ENCODE assay signal across 8 cellular contexts in genomic region chr1:203338335-203339036, GRCh38. TPM values are rescaled to one million over a fixed set of nuclear protein-coding genes. Genes with fewer than 3 reads are reported as not detected.
A peak's percentile ranks its signal among the peaks of the same experiment; 100 is the strongest.
DNase-seq lines count a peak whose midpoint lies in the region; ATAC-seq, FAIRE-seq and TF ChIP-seq lines count a peak whose summit lies in the region.

No MANE protein-coding gene starts in this region.

- DNase-seq in AG09319 (ENCODE audit: extremely low read depth, low read depth) (no peak), GM18507 (ENCODE audit: extremely low spot score, insufficient read length, low read depth) (no peak), NCI-H2227 treated with DMSO at 0.1 percent for 48 hours (lab: John Stamatoyannopoulos, UW) (peak; percentile 44), choroid plexus epithelial cell (ENCODE audit: low read depth) (peak; percentile 79)
- DNase-seq in activated CD4-positive, alpha-beta T cell treated with anti-CD3 and anti-CD28 coated beads for 36 hours: peak; percentile 75
- peak; percentile 41 for DNase-seq in stimulated activated naive B cell treated with anti-CD40 and anti-IgM and Interleukin-4, amounts not matched to agents 10 μg/mL and 1 μg/mL and 100 μg/mL, for 72 hours

- no peaks in the 10 kb centered on the region for H3K9me3 ChIP-seq in liver (ENCODE audit: control insufficient read depth in 4 of 4, low read length in 3 of 4)

- no peak overlapping the region for H3K4me3 Mint-ChIP-seq in activated CD4-positive, alpha-beta T cell treated with anti-CD3 and anti-CD28 coated beads for 36 hours
- no peak overlapping the region for H3K4me3 Mint-ChIP-seq in stimulated activated naive B cell treated with anti-CD40 and anti-IgM and Interleukin-4, amounts not matched to agents 10 μg/mL and 1 μg/mL and 100 μg/mL, for 72 hours

- no peaks in the 10 kb centered on the region for H3K27me3 ChIP-seq in liver (ENCODE audit: control insufficient read depth in 4 of 4, insufficient read depth in 4 of 4, low read length in 3 of 4)

- no peak overlapping the region for H3K9ac ChIP-seq in liver (ENCODE audit: low read depth in 1 of 2, low read length in 2 of 2)

- intact Hi-C loops in activated CD4-positive, alpha-beta T cell treated with anti-CD3 and anti-CD28 coated beads for 36 hours (cut with DNase I, micrococcal nuclease): loop anchor here (1.0 kb wide), 2 partner anchors 11 to 65 kb away; no protein-coding TSS in a partner anchor

- WGBS in liver: 59% methylated on average over 18 of the region's 18 CpGs

- peaks cover 0 to 7% (median 5%) of the 10 kb centered on the region in 4 donors for H3K4me1 ChIP-seq in liver (ENCODE audit: control insufficient read depth in 4 of 4, insufficient read depth in 4 of 4, low read length in 3 of 4)

- H3K4me1 Mint-ChIP-seq in activated CD4-positive, alpha-beta T cell treated with anti-CD3 and anti-CD28 coated beads for 36 hours: peaks cover 27% of the 10 kb centered on the region
- peaks cover 26 to 41% of the 10 kb centered on the region in 2 donors for H3K4me1 Mint-ChIP-seq in stimulated activated naive B cell treated with anti-CD40 and anti-IgM and Interleukin-4, amounts not matched to agents 10 μg/mL and 1 μg/mL and 100 μg/mL, for 72 hours

- H3K27ac ChIP-seq in liver (ENCODE audit: low read depth in 1 of 2, low read length in 2 of 2): no peak overlapping the region

- no peaks in the 10 kb centered on the region for H3K36me3 ChIP-seq in liver (ENCODE audit: control insufficient read depth in 4 of 4, insufficient read depth in 3 of 4, low read depth in 1 of 4, low read length in 3 of 4)

- peak; percentile 81 to 87 for TF ChIP-seq RAD21 in liver (IDR thresholded peaks at IDR 0.05)

- H3K27ac Mint-ChIP-seq in activated CD4-positive, alpha-beta T cell treated with anti-CD3 and anti-CD28 coated beads for 36 hours: no peak overlapping the region
- no peak overlapping the region for H3K27ac Mint-ChIP-seq in stimulated activated naive B cell treated with anti-CD40 and anti-IgM and Interleukin-4, amounts not matched to agents 10 μg/mL and 1 μg/mL and 100 μg/mL, for 72 hours

- no peaks in the 10 kb centered on the region for H3K9me3 Mint-ChIP-seq in activated CD4-positive, alpha-beta T cell treated with anti-CD3 and anti-CD28 coated beads for 36 hours (ENCODE audit: low read depth)
- no peaks in the 10 kb centered on the region for H3K9me3 Mint-ChIP-seq in stimulated activated naive B cell treated with anti-CD40 and anti-IgM and Interleukin-4, amounts not matched to agents 10 μg/mL and 1 μg/mL and 100 μg/mL, for 72 hours

- H3K4me3 ChIP-seq in choroid plexus epithelial cell (ENCODE audit: low read depth, low read length) (no peak overlapping the region), liver (ENCODE audit: low read depth in 1 of 3, low read length in 3 of 3) (no peak overlapping the region)

- POLR2A ChIA-PET in activated CD4-positive, alpha-beta T cell treated with anti-CD3 and anti-CD28 coated beads for 36 hours (lab: Charles Lee): no interaction called here

- peak; percentile 50 for ATAC-seq in activated CD4-positive, alpha-beta T cell treated with anti-CD3 and anti-CD28 coated beads for 36 hours
- peak; percentile 68 to 78 for ATAC-seq in stimulated activated naive B cell treated with anti-CD40 and anti-IgM and Interleukin-4, amounts not matched to agents 10 μg/mL and 1 μg/mL and 100 μg/mL, for 72 hours (replicated peaks)
- no peak for ATAC-seq in GM21447 (IDR thresholded peaks at IDR 0.05; ENCODE audit: unreplicated experiment)

- no peaks in the 10 kb centered on the region for H3K36me3 Mint-ChIP-seq in activated CD4-positive, alpha-beta T cell treated with anti-CD3 and anti-CD28 coated beads for 36 hours (ENCODE audit: low read depth)
- no peaks in the 10 kb centered on the region for H3K36me3 Mint-ChIP-seq in stimulated activated naive B cell treated with anti-CD40 and anti-IgM and Interleukin-4, amounts not matched to agents 10 μg/mL and 1 μg/mL and 100 μg/mL, for 72 hours

- peaks cover 7% of the 10 kb centered on the region for H3K27me3 Mint-ChIP-seq in activated CD4-positive, alpha-beta T cell treated with anti-CD3 and anti-CD28 coated beads for 36 hours
- peaks cover 0 to 17% of the 10 kb centered on the region in 2 donors for H3K27me3 Mint-ChIP-seq in stimulated activated naive B cell treated with anti-CD40 and anti-IgM and Interleukin-4, amounts not matched to agents 10 μg/mL and 1 μg/mL and 100 μg/mL, for 72 hours

- peak; percentile 83 for FAIRE-seq in GM18507 (lab: Jason Lieb, UNC)

- peak; percentile 93 for TF ChIP-seq CTCF in AG09319 (IDR thresholded peaks at IDR 0.05; ENCODE audit: low read depth, low read length)
- peak; percentile 93 for TF ChIP-seq CTCF in choroid plexus epithelial cell (conservative IDR thresholded peaks at IDR 0.05; ENCODE audit: low read depth, low read length)
- TF ChIP-seq CTCF in liver (IDR thresholded peaks at IDR 0.05; ENCODE audit: low read depth, low read length, missing input control): peak; percentile 91

- CTCF ChIA-PET in activated CD4-positive, alpha-beta T cell treated with anti-CD3 and anti-CD28 coated beads for 36 hours (lab: Charles Lee): interaction anchor here (0.9 to 19.2 kb wide), 11 partner anchors 7 to 315 kb away, joined by 3 to 710 read pairs (median 76); no protein-coding TSS in a partner anchor

TF ChIP-seq in liver, 16 proteins besides CTCF, POLR2A, EP300 and RAD21:
- TF ChIP-seq FOXA2 (IDR thresholded peaks at IDR 0.05) (no peak), YY1 (IDR thresholded peaks at IDR 0.05) (no peak), ATF3 (IDR thresholded peaks at IDR 0.05) (no peak), MAX (IDR thresholded peaks at IDR 0.05) (no peak), SP1 (IDR thresholded peaks at IDR 0.05) (no peak), TAF1 (conservative IDR thresholded peaks at IDR 0.05) (no peak), NR2F2 (IDR thresholded peaks at IDR 0.05) (no peak), ZBTB33 (IDR thresholded peaks at IDR 0.05) (no peak), EGR1 (IDR thresholded peaks at IDR 0.05; ENCODE audit: low read depth in 2 of 2) (no peak), REST (IDR thresholded peaks at IDR 0.05) (no peak), HNF4A (conservative IDR thresholded peaks at IDR 0.05) (no peak), JUND (IDR thresholded peaks at IDR 0.05) (no peak)
TF ChIP-seq in liver: peak in this region for 0.

RNA-seq across cellular contexts. Expression of gene FMOD, which starts 12.4 kb away (rescaled TPM):
- total RNA-seq in activated CD4-positive, alpha-beta T cell treated with anti-CD3 and anti-CD28 coated beads for 36 hours: under 1 TPM; 0.87 to 0.98 TPM
- total RNA-seq in liver: 1 to 10 TPM; 2.1 to 2.7 TPM
- polyA plus RNA-seq in liver: 1 to 10 TPM; 1.0 to 7.0 TPM

RNA-seq across cellular contexts. Expression of gene BTG2, which starts 33.2 kb away (rescaled TPM):
- 100 to 1,000 TPM; 114 to 142 TPM for total RNA-seq in activated CD4-positive, alpha-beta T cell treated with anti-CD3 and anti-CD28 coated beads for 36 hours
- total RNA-seq in liver: 10 to 100 TPM in 1 of 2 donors, 1 to 10 TPM in 1; 4.7 to 52.5 TPM
- polyA plus RNA-seq in liver: 1 to 10 TPM; 3.8 to 4.9 TPM

Comparison
In these comparisons a context has a peak if more than half of its experiments do, and no peak if none do; other contexts are left out.
1. DNase-seq: peak in NCI-H2227 treated with DMSO at 0.1 percent for 48 hours (single experiment), activated CD4-positive, alpha-beta T cell treated with anti-CD3 and anti-CD28 coated beads for 36 hours (single experiment), choroid plexus epithelial cell (single experiment) and stimulated activated naive B cell treated with anti-CD40 and anti-IgM and Interleukin-4, amounts not matched to agents 10 μg/mL and 1 μg/mL and 100 μg/mL, for 72 hours (single experiment); none in AG09319 (single experiment) and GM18507 (single experiment).
2. Peak in every context shown above with its lines, with median percentiles within 50 percentile points of each other: CTCF ChIP-seq.